In genomic region chr13:33069365-33069764, GRCh38 we compare ENCODE assay signal across 1 cellular context.
TF ChIP-seq lines count a peak whose summit lies in the region.

No MANE protein-coding gene starts in this region.

TF ChIP-seq in H1, 55 proteins besides CTCF, POLR2A, EP300 and RAD21:
- TF ChIP-seq, protein P1, sequence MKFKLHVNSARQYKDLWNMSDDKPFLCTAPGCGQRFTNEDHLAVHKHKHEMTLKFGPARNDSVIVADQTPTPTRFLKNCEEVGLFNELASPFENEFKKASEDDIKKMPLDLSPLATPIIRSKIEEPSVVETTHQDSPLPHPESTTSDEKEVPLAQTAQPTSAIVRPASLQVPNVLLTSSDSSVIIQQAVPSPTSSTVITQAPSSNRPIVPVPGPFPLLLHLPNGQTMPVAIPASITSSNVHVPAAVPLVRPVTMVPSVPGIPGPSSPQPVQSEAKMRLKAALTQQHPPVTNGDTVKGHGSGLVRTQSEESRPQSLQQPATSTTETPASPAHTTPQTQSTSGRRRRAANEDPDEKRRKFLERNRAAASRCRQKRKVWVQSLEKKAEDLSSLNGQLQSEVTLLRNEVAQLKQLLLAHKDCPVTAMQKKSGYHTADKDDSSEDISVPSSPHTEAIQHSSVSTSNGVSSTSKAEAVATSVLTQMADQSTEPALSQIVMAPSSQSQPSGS (IDR thresholded peaks at IDR 0.05; ENCODE audit: low read length), result no peak
- TF ChIP-seq ATF3 (IDR thresholded peaks at IDR 0.05; ENCODE audit: insufficient read depth, low read depth, low read length) (no peak), SP1 (IDR thresholded peaks at IDR 0.05; ENCODE audit: low read depth, low read length) (no peak), NANOG (IDR thresholded peaks at IDR 0.05; ENCODE audit: insufficient read depth, low read depth, low read length, poor library complexity, severe bottlenecking) (no peak), E2F6 (IDR thresholded peaks at IDR 0.05) (no peak), SIX5 (IDR thresholded peaks at IDR 0.05; ENCODE audit: low read depth, low read length) (no peak)
TF ChIP-seq in H1: peak in this region for 0.
